In genomic region chr10:118339096-118339495, GRCh38 we compare ENCODE assay signal across 24 cellular contexts. TPM values are rescaled to one million over a fixed set of nuclear protein-coding genes. Genes with fewer than 3 reads are reported as not detected.
DNase-seq lines count a peak whose midpoint lies in the region; ATAC-seq and TF ChIP-seq lines count a peak whose summit lies in the region.
"Had no signal": no experiment of that assay in that cellular context is flagged by ENCODE, and none has a peak within 500 bp of the region (broad histone marks: within the 10 kb centered on the region; RNA-seq: fewer than 3 reads in every experiment).

No MANE protein-coding gene starts in this region.

- POLR2A ChIA-PET in HEK293 (lab: Yijun Ruan, JAX), result no interaction called here

- H3K36me3 ChIP-seq in HEK293 (ENCODE audit: control insufficient read depth in 2 of 2, insufficient read depth in 1 of 2, low read length in 2 of 2), result peaks cover 19 to 28% of the 10 kb centered on the region in 2 experiments; a peak in 2 of 3 replicates
- H3K36me3 ChIP-seq: uterus had no signal

- CTCF ChIA-PET in HEK293 (lab: Yijun Ruan, JAX), result interaction anchor here (0.8 kb wide), 1 partner anchor 843 kb away, joined by 4 read pairs; no protein-coding TSS in a partner anchor

- no peaks in the 10 kb centered on the region for H3K9me3 ChIP-seq in HEK293 (ENCODE audit: control insufficient read depth, insufficient read depth, low read depth, low read length)
- H3K9me3 ChIP-seq: A549, pancreas, sigmoid colon, uterus had no signal

- peak overlapping the region; percentile 97 for H3K27ac Mint-ChIP-seq in endothelial cell (ENCODE audit: unreplicated experiment)
- H3K27ac Mint-ChIP-seq in natural killer cell treated with Interleukin-12 subunit alpha and Interleukin-12 subunit beta and Interleukin-15 and Interleukin-18, amount 100 ng/mL, for 72 hours, result no peak overlapping the region
- H3K27ac Mint-ChIP-seq: activated CD4-positive, alpha-beta T cell treated with anti-CD3 and anti-CD28 coated beads, Interleukin-2, amount 10 ng/mL, durations not matched to agents 24 days and 14 days; activated T-helper 2 cell treated with anti-CD3 and anti-CD28 coated beads, Interferon-gamma antibody, Interleukin-2, Interleukin-4, amounts not matched to agents 10 μg/mL and 5 μg/mL and 100 μg/mL, durations not matched to agents 14 hours and 24 hours and 36 hours; HFFc6; stimulated activated effector memory CD8-positive, alpha-beta T cell treated with anti-CD3 and anti-CD28 coated beads, Interleukin-12 subunit alpha, Interleukin-12 subunit beta, amount 100 ng/mL, for 72 hours had no signal

- H3K4me3 Mint-ChIP-seq in endothelial cell (ENCODE audit: unreplicated experiment), result peak overlapping the region; percentile 85
- H3K4me3 Mint-ChIP-seq in natural killer cell treated with Interleukin-12 subunit alpha and Interleukin-12 subunit beta and Interleukin-15 and Interleukin-18, amount 100 ng/mL, for 72 hours, result peak overlapping the region; percentile 88
- H3K4me3 Mint-ChIP-seq: activated CD4-positive, alpha-beta T cell treated with anti-CD3 and anti-CD28 coated beads, Interleukin-2, amount 10 ng/mL, durations not matched to agents 24 days and 14 days; HFFc6; stimulated activated effector memory CD8-positive, alpha-beta T cell treated with anti-CD3 and anti-CD28 coated beads, Interleukin-12 subunit alpha, Interleukin-12 subunit beta, amount 100 ng/mL, for 72 hours had no signal

- DNase-seq in NCI-H1436 (lab: John Stamatoyannopoulos, UW), result peak; percentile 8
- no peak for DNase-seq in NCI-H1436 treated with DMSO at 0.1 percent for 48 hours (lab: John Stamatoyannopoulos, UW)
- no peak for DNase-seq in endothelial cell (ENCODE audit: low spot score)
- DNase-seq in natural killer cell treated with Interleukin-12 subunit alpha and Interleukin-12 subunit beta and Interleukin-15 and Interleukin-18, amount 100 ng/mL, for 72 hours (ENCODE audit: low spot score), result no peak
- DNase-seq in occipital lobe (lab: John Stamatoyannopoulos, UW), result no peak
- no peak for DNase-seq in activated effector memory CD4-positive, alpha-beta T cell treated with Interleukin-2 at 50 U/mL for 16 hours
- DNase-seq: activated CD4-positive, alpha-beta T cell treated with anti-CD3 and anti-CD28 coated beads, Interleukin-2, amount 10 ng/mL, durations not matched to agents 24 days and 14 days; Calu3; dermis blood vessel endothelial cell; HFFc6; MM.1S; NCI-H2081 treated with DMSO at 0.1 percent for 48 hours; NCI-H524 treated with DMSO at 0.1 percent for 48 hours; pancreas; SHP77; sigmoid colon; SW 1271; uterus had no signal

- H3K36me3 Mint-ChIP-seq in endothelial cell (ENCODE audit: low read depth, unreplicated experiment), result peaks cover 8% of the 10 kb centered on the region
- H3K36me3 Mint-ChIP-seq in natural killer cell treated with Interleukin-12 subunit alpha and Interleukin-12 subunit beta and Interleukin-15 and Interleukin-18, amount 100 ng/mL, for 72 hours, result peaks cover 6% of the 10 kb centered on the region

- 0 out of 2 replicates have a peak, but pooled peaks cover 3% of the 10 kb centered on the region for H3K4me1 ChIP-seq in HEK293 (ENCODE audit: control insufficient read depth, insufficient read depth, low read length)

- peaks cover 2% of the 10 kb centered on the region for H3K27me3 Mint-ChIP-seq in endothelial cell (ENCODE audit: unreplicated experiment)
- no peaks in the 10 kb centered on the region for H3K27me3 Mint-ChIP-seq in natural killer cell treated with Interleukin-12 subunit alpha and Interleukin-12 subunit beta and Interleukin-15 and Interleukin-18, amount 100 ng/mL, for 72 hours
- H3K27me3 Mint-ChIP-seq: activated CD4-positive, alpha-beta T cell treated with anti-CD3 and anti-CD28 coated beads, Interleukin-2, amount 10 ng/mL, durations not matched to agents 24 days and 14 days had no signal

- no peak overlapping the region for H3K4me3 ChIP-seq in HEK293 (ENCODE audit: low read depth, low read length)
- H3K4me3 ChIP-seq: A549, cardiac muscle cell, pancreas, sigmoid colon, uterus had no signal

- TF ChIP-seq CTCF in HEK293 (tag by site-specific recombination; IDR thresholded peaks at IDR 0.05) (no peak), endothelial cell (IDR thresholded peaks at IDR 0.05; ENCODE audit: unreplicated experiment) (no peak)

- no peak overlapping the region for H3K27ac ChIP-seq in HEK293 (ENCODE audit: extremely low read depth, low read depth, low read length)
- H3K27ac ChIP-seq: A549, cardiac muscle cell, pancreas, sigmoid colon, uterus had no signal

- H3K4me1 Mint-ChIP-seq in endothelial cell (ENCODE audit: unreplicated experiment), result peaks cover 25% of the 10 kb centered on the region
- H3K4me1 Mint-ChIP-seq in natural killer cell treated with Interleukin-12 subunit alpha and Interleukin-12 subunit beta and Interleukin-15 and Interleukin-18, amount 100 ng/mL, for 72 hours (ENCODE audit: low read depth in 2 of 2), result peaks cover 26 to 51% of the 10 kb centered on the region in 2 donors

- no peaks in the 10 kb centered on the region for H3K9me3 Mint-ChIP-seq in endothelial cell (ENCODE audit: unreplicated experiment)
- no peaks in the 10 kb centered on the region for H3K9me3 Mint-ChIP-seq in natural killer cell treated with Interleukin-12 subunit alpha and Interleukin-12 subunit beta and Interleukin-15 and Interleukin-18, amount 100 ng/mL, for 72 hours
- H3K9me3 Mint-ChIP-seq: activated CD4-positive, alpha-beta T cell treated with anti-CD3 and anti-CD28 coated beads, Interleukin-2, amount 10 ng/mL, durations not matched to agents 24 days and 14 days; activated T-helper 2 cell treated with anti-CD3 and anti-CD28 coated beads, Interferon-gamma antibody, Interleukin-2, Interleukin-4, amounts not matched to agents 10 μg/mL and 5 μg/mL and 100 μg/mL, durations not matched to agents 14 hours and 24 hours and 36 hours; HFFc6; stimulated activated effector memory CD8-positive, alpha-beta T cell treated with anti-CD3 and anti-CD28 coated beads, Interleukin-12 subunit alpha, Interleukin-12 subunit beta, amount 100 ng/mL, for 72 hours had no signal

- no peak for ATAC-seq in natural killer cell treated with Interleukin-12 subunit alpha and Interleukin-12 subunit beta and Interleukin-15 and Interleukin-18, amount 100 ng/mL, for 72 hours
- ATAC-seq in GM21825 (IDR thresholded peaks at IDR 0.05; ENCODE audit: unreplicated experiment), result no peak
- ATAC-seq: A549; pancreas; stimulated activated effector memory CD8-positive, alpha-beta T cell treated with anti-CD3 and anti-CD28 coated beads, Interleukin-12 subunit alpha, Interleukin-12 subunit beta, amount 100 ng/mL, for 72 hours had no signal

TF ChIP-seq in HEK293, 187 proteins besides CTCF, POLR2A, EP300 and RAD21:
- peak; percentile 65 for TF ChIP-seq FEZF1 (tag by site-specific recombination; IDR thresholded peaks at IDR 0.05)
- TF ChIP-seq IKZF3 (tag by site-specific recombination; IDR thresholded peaks at IDR 0.05), result no peak

RNA-seq across cellular contexts. Expression of gene FAM204A, which starts 3.0 kb away (rescaled TPM):
- 77.4 TPM for total RNA-seq in endothelial cell (ENCODE audit: unreplicated experiment)
- 10 to 100 TPM; 63.3 to 64.5 TPM for total RNA-seq in natural killer cell treated with Interleukin-12 subunit alpha and Interleukin-12 subunit beta and Interleukin-15 and Interleukin-18, amount 100 ng/mL, for 72 hours
- 53.8 TPM for total RNA-seq in occipital lobe
